Comparison of ENCODE assay signal across 1 cellular context in genomic region chr14:99426265-99426664, GRCh38.
TF ChIP-seq lines count a peak whose summit lies in the region.

No MANE protein-coding gene starts in this region.

TF ChIP-seq in WTC11, 78 proteins besides CTCF, POLR2A, EP300 and RAD21:
- no peak for TF ChIP-seq OVOL2 (CRISPR knock-in tag; IDR thresholded peaks at IDR 0.05; ENCODE audit: borderline replicate concordance)
- no peak for TF ChIP-seq AR (CRISPR knock-in tag; IDR thresholded peaks at IDR 0.05)
- no peak for TF ChIP-seq GTF2I (CRISPR knock-in tag; conservative IDR thresholded peaks at IDR 0.05)
- no peak for TF ChIP-seq E2F5 (CRISPR knock-in tag; IDR thresholded peaks at IDR 0.05)
- no peak for TF ChIP-seq NR1H2 (CRISPR knock-in tag; IDR thresholded peaks at IDR 0.05)
- TF ChIP-seq ZNF396 (CRISPR knock-in tag; IDR thresholded peaks at IDR 0.05; ENCODE audit: borderline replicate concordance), result no peak
- no peak for TF ChIP-seq HMGA2 (CRISPR knock-in tag; IDR thresholded peaks at IDR 0.05)
- no peak for TF ChIP-seq ZNF281 (CRISPR knock-in tag; IDR thresholded peaks at IDR 0.05)
- TF ChIP-seq ZNF532 (CRISPR knock-in tag; IDR thresholded peaks at IDR 0.05; ENCODE audit: borderline replicate concordance), result no peak
- no peak for TF ChIP-seq ETV6 (CRISPR knock-in tag; IDR thresholded peaks at IDR 0.05)
- no peak for TF ChIP-seq ZBTB21 (CRISPR knock-in tag; IDR thresholded peaks at IDR 0.05; ENCODE audit: borderline replicate concordance)
- TF ChIP-seq AFF4 (CRISPR knock-in tag; IDR thresholded peaks at IDR 0.05; ENCODE audit: borderline replicate concordance), result no peak
- no peak for TF ChIP-seq ATF2 (CRISPR knock-in tag; IDR thresholded peaks at IDR 0.05; ENCODE audit: borderline replicate concordance, low read depth)
- TF ChIP-seq ERG (CRISPR knock-in tag; IDR thresholded peaks at IDR 0.05), result no peak
- TF ChIP-seq ARID4B (CRISPR knock-in tag; IDR thresholded peaks at IDR 0.05; ENCODE audit: borderline replicate concordance), result no peak
- TF ChIP-seq FOXK1 (CRISPR knock-in tag; IDR thresholded peaks at IDR 0.05), result no peak
- no peak for TF ChIP-seq ZNF138 (CRISPR knock-in tag; conservative IDR thresholded peaks at IDR 0.05)
